Comparison of ENCODE assay signal across 8 cellular contexts in the genomic region with DNA sequence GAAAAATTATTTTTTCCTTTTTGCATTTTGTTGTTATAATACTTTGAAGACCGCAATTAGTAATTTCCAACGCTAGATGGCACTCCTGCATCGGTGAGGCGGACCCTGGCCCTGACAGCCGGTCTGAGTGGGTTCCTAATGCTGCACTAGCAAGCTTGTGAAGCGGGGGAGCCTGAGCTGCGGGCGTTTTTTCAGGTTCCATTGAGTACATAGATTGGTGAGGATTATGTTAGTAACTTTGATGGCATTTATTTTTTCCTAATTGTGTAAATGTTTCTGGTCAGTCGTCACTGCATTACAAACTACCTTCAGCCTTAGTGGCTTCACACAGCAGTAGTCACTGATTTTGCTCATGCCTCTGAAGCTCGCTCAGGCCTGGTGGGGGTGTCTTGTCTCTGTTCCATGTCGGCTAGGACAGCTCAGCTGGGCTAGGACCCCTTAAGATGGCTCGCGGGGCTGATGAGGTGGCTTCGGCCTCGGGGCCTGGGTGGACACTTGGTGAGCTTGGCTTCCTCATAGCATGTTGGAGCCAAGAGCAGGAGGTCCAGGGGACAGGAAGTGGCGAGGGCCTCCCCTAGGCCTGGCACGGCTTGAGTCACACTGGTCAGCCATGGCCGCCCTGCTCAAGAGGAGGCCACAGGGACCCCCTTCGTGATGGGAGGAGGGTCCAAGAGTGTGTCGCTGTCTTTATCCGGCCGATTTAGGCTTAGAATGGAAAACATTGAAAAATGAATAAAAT. TPM values are rescaled to one million over a fixed set of nuclear protein-coding genes. Genes with fewer than 3 reads are reported as not detected.
DNase-seq lines count a peak whose midpoint lies in the region; ATAC-seq and TF ChIP-seq lines count a peak whose summit lies in the region.

No MANE protein-coding gene starts in this region.

- no peak overlapping the region for H3K27ac ChIP-seq in cardiac muscle cell

- H3K36me3 ChIP-seq in cardiac muscle cell, result peaks cover 56% of the 10 kb centered on the region

- H3K9me3 Mint-ChIP-seq in activated naive CD8-positive, alpha-beta T cell treated with anti-CD3 and anti-CD28 coated beads, Interleukin-2, amount 50 U/mL, for 24 hours, result no peaks in the 10 kb centered on the region
- no peaks in the 10 kb centered on the region for H3K9me3 Mint-ChIP-seq in progenitor cell of endocrine pancreas (ENCODE audit: low read depth)

- H3K27ac Mint-ChIP-seq in activated naive CD8-positive, alpha-beta T cell treated with anti-CD3 and anti-CD28 coated beads, Interleukin-2, amount 50 U/mL, for 24 hours, result peak overlapping the region; percentile 18
- no peak overlapping the region for H3K27ac Mint-ChIP-seq in progenitor cell of endocrine pancreas

- no peak overlapping the region for H3K4me3 Mint-ChIP-seq in activated naive CD8-positive, alpha-beta T cell treated with anti-CD3 and anti-CD28 coated beads, Interleukin-2, amount 50 U/mL, for 24 hours
- no peak overlapping the region for H3K4me3 Mint-ChIP-seq in progenitor cell of endocrine pancreas (ENCODE audit: low read depth)

- ATAC-seq in GM21447 (IDR thresholded peaks at IDR 0.05; ENCODE audit: unreplicated experiment), result peak; percentile 74
- peak; percentile 60 for ATAC-seq in activated naive CD8-positive, alpha-beta T cell treated with anti-CD3 and anti-CD28 coated beads, Interleukin-2, amount 50 U/mL, for 24 hours

- peaks cover 33% of the 10 kb centered on the region for H3K4me1 Mint-ChIP-seq in activated naive CD8-positive, alpha-beta T cell treated with anti-CD3 and anti-CD28 coated beads, Interleukin-2, amount 50 U/mL, for 24 hours
- no peaks in the 10 kb centered on the region for H3K4me1 Mint-ChIP-seq in progenitor cell of endocrine pancreas (ENCODE audit: low read depth)

- no peak overlapping the region for H3K4me3 ChIP-seq in cardiac muscle cell

- peaks cover 11% of the 10 kb centered on the region for H3K4me1 ChIP-seq in cardiac muscle cell (ENCODE audit: low read depth)

- TF ChIP-seq CTCF in cardiac muscle cell (IDR thresholded peaks at IDR 0.05; ENCODE audit: low read depth, low read length), result peak; percentile 75
- TF ChIP-seq CTCF in progenitor cell of endocrine pancreas (IDR thresholded peaks at IDR 0.05; ENCODE audit: unreplicated experiment), result peak; percentile 94

- no peaks in the 10 kb centered on the region for H3K9me3 ChIP-seq in cardiac muscle cell (ENCODE audit: low read depth)

- peaks cover 54% of the 10 kb centered on the region for H3K36me3 Mint-ChIP-seq in activated naive CD8-positive, alpha-beta T cell treated with anti-CD3 and anti-CD28 coated beads, Interleukin-2, amount 50 U/mL, for 24 hours (ENCODE audit: low read depth)
- peaks cover 24% of the 10 kb centered on the region for H3K36me3 Mint-ChIP-seq in progenitor cell of endocrine pancreas (ENCODE audit: insufficient read depth)

- DNase-seq in GDM1 (lab: John Stamatoyannopoulos, UW), result peak; percentile 16
- DNase-seq in HuH-7 (ENCODE audit: low spot score), result peak; percentile 16
- peak; percentile 9 for DNase-seq in SHP77 treated with DMSO at 0.1 percent for 48 hours (lab: John Stamatoyannopoulos, UW)
- DNase-seq in activated naive CD8-positive, alpha-beta T cell treated with anti-CD3 and anti-CD28 coated beads, Interleukin-2, amount 50 U/mL, for 24 hours, result peak; percentile 50
- DNase-seq in cardiac muscle cell (ENCODE audit: low read depth in 1 of 2, low spot score in 1 of 2), result peak; percentile 80 to 82
- peak; percentile 41 for DNase-seq in progenitor cell of endocrine pancreas (ENCODE audit: low spot score, unreplicated experiment)
- DNase-seq in posterior vena cava (ENCODE audit: low spot score), result no peak

- intact Hi-C loops in posterior vena cava (cut with DNase I), result no loop called here

- no peaks in the 10 kb centered on the region for H3K27me3 Mint-ChIP-seq in activated naive CD8-positive, alpha-beta T cell treated with anti-CD3 and anti-CD28 coated beads, Interleukin-2, amount 50 U/mL, for 24 hours
- H3K27me3 Mint-ChIP-seq in progenitor cell of endocrine pancreas, result no peaks in the 10 kb centered on the region

- H3K27me3 ChIP-seq in cardiac muscle cell, result no peaks in the 10 kb centered on the region

RNA-seq across cellular contexts. Expression of gene ERCC5, which starts 25.0 kb away (rescaled TPM):
- total RNA-seq in cardiac muscle cell, result 41.1 and 84.3 TPM in 2 replicates
- polyA plus RNA-seq in cardiac muscle cell, result 24.9 and 45.1 TPM in 2 replicates
- total RNA-seq in progenitor cell of endocrine pancreas, result 48.1 and 49.6 TPM in 2 replicates
- 10 to 100 TPM; 26.6 to 30.3 TPM for total RNA-seq in posterior vena cava
